In the genomic region with DNA sequence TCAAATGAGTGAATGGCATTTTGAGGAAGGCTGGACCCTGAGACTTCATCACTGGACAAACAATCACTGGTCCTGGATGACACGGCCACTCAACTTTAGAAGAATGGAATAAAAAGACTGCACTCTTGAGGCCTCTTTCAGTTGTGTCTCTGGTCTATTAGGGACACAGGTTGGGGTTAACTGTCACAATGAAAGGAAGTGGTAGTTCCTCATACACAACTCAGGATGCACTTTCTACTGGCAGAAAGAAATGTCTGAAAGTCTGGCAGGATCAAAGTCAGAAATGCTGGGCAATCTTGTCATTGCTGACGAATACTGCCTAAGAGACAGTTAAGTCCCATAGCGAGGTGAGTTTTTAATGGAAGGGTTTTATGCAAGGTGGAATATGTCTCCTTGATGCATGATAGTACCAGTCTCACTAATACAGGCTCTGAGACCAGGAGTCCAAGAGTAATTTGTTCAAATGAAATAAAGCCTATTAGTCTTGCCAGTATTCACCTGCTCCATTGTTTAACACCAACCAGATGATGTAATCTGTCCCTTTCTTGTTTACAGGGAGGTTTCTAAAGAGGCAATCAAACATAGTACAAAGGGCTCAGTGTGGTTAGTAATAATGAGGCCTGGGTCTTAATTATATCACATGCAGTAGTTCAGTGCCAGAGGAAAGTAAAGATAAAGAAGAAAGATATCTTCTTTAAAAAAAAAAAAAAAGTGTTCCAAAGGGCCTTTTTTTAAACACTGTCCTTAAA, we compare ENCODE assay signal across 1 cellular context.
TF ChIP-seq lines count a peak whose summit lies in the region.

No MANE protein-coding gene starts in this region.

TF ChIP-seq in H1, 55 proteins besides CTCF, POLR2A, EP300 and RAD21:
- TF ChIP-seq RXRA (IDR thresholded peaks at IDR 0.05; ENCODE audit: insufficient read depth, low read depth, low read length) (no peak), FOSL1 (IDR thresholded peaks at IDR 0.05; ENCODE audit: insufficient read depth, low read depth, low read length) (no peak), CBX8 (IDR thresholded peaks at IDR 0.05; ENCODE audit: borderline replicate concordance, low read depth, low read length) (no peak), TCF12 (IDR thresholded peaks at IDR 0.05; ENCODE audit: low read depth, low read length) (no peak), SP4 (IDR thresholded peaks at IDR 0.05; ENCODE audit: low read length) (no peak), GABPA (IDR thresholded peaks at IDR 0.05; ENCODE audit: borderline replicate concordance, insufficient read depth, low read length) (no peak), SAP30 (IDR thresholded peaks at IDR 0.05; ENCODE audit: insufficient read depth, insufficient replicate concordance, low read length) (no peak), CHD7 (IDR thresholded peaks at IDR 0.05; ENCODE audit: insufficient replicate concordance, low read length) (no peak), JUND (IDR thresholded peaks at IDR 0.05; ENCODE audit: low read length) (no peak), POLR2AphosphoS5 (IDR thresholded peaks at IDR 0.05; ENCODE audit: low read depth, low read length) (no peak), RFX5 (IDR thresholded peaks at IDR 0.05; ENCODE audit: borderline replicate concordance, low read depth, low read length) (no peak), EGR1 (IDR thresholded peaks at IDR 0.05; ENCODE audit: borderline replicate concordance, low read depth, low read length) (no peak), HDAC6 (IDR thresholded peaks at IDR 0.05; ENCODE audit: low read depth, low read length) (no peak), SIX5 (IDR thresholded peaks at IDR 0.05; ENCODE audit: low read depth, low read length) (no peak), KDM4A (IDR thresholded peaks at IDR 0.05; ENCODE audit: low read depth, low read length, severe bottlenecking) (no peak), ZNF274 (IDR thresholded peaks at IDR 0.05; ENCODE audit: borderline replicate concordance, extremely low read depth, low read length) (no peak), CBX5 (IDR thresholded peaks at IDR 0.05; ENCODE audit: low read depth, low read length) (no peak)
- TF ChIP-seq, protein P1, sequence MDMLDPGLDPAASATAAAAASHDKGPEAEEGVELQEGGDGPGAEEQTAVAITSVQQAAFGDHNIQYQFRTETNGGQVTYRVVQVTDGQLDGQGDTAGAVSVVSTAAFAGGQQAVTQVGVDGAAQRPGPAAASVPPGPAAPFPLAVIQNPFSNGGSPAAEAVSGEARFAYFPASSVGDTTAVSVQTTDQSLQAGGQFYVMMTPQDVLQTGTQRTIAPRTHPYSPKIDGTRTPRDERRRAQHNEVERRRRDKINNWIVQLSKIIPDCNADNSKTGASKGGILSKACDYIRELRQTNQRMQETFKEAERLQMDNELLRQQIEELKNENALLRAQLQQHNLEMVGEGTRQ (IDR thresholded peaks at IDR 0.05; ENCODE audit: low read length): no peak
